In genomic region chr9:19101203-19101602, GRCh38 we compare ENCODE assay signal across 10 cellular contexts. TPM values are rescaled to one million over a fixed set of nuclear protein-coding genes. Genes with fewer than 3 reads are reported as not detected.
DNase-seq lines count a peak whose midpoint lies in the region; ATAC-seq and TF ChIP-seq lines count a peak whose summit lies in the region.
"Had no signal": no experiment of that assay in that cellular context is flagged by ENCODE, and none has a peak within 500 bp of the region (broad histone marks: within the 10 kb centered on the region; RNA-seq: fewer than 3 reads in every experiment).

No MANE protein-coding gene starts in this region.

- peaks cover 12% of the 10 kb centered on the region for H3K4me1 Mint-ChIP-seq in MCF 10A (ENCODE audit: insufficient read depth, unreplicated experiment)
- H3K4me1 Mint-ChIP-seq in T-helper 17 cell: peaks cover 30% of the 10 kb centered on the region

- H3K27ac Mint-ChIP-seq in MCF 10A (ENCODE audit: low read depth, unreplicated experiment) (no peak overlapping the region), T-helper 17 cell (no peak overlapping the region)

- H3K4me1 ChIP-seq in breast epithelium (peaks cover 0 to 4% of the 10 kb centered on the region in 2 donors), thoracic aorta (ENCODE audit: control insufficient read depth in 1 of 2, low read depth in 2 of 2) (peaks cover 12% of the 10 kb centered on the region in 2 donors)

- intact Hi-C loops in MCF 10A (cut with micrococcal nuclease): no loop called here
- intact Hi-C loops in breast epithelium (cut with DNase I; ENCODE audit: low total_unique reads): no loop called here

- H3K27me3 ChIP-seq in breast epithelium (no peaks in the 10 kb centered on the region), thoracic aorta (replicated peaks; ENCODE audit: insufficient read depth) (no peaks in the 10 kb centered on the region)
- H3K27me3 ChIP-seq: left lung had no signal

- H3K36me3 ChIP-seq in breast epithelium (no peaks in the 10 kb centered on the region), thoracic aorta (no peaks in the 10 kb centered on the region)

- peak overlapping the region in 1 of 3 donors; percentile 84 for H3K4me3 ChIP-seq in breast epithelium
- peak overlapping the region; percentile 11 to 73 for H3K4me3 ChIP-seq in foreskin fibroblast (ENCODE audit: low read depth in 1 of 2, low read length in 2 of 2)
- peak overlapping the region; percentile 86 for H3K4me3 ChIP-seq in thoracic aorta

- no peak for ATAC-seq in T-helper 17 cell
- ATAC-seq in thoracic aorta (ENCODE audit: insufficient number of reproducible peaks, low FRiP score, low read depth): no peak
- ATAC-seq: left lung had no signal

- no peaks in the 10 kb centered on the region for H3K9me3 Mint-ChIP-seq in MCF 10A (ENCODE audit: unreplicated experiment)

- H3K36me3 Mint-ChIP-seq in MCF 10A (ENCODE audit: insufficient read depth, unreplicated experiment) (peaks cover 8% of the 10 kb centered on the region), T-helper 17 cell (ENCODE audit: low read depth) (peaks cover 2% of the 10 kb centered on the region)

- POLR2A ChIA-PET in MCF 10A (lab: Yijun Ruan, JAX): interaction anchor here (1.0 to 3.0 kb wide), 9 partner anchors 15 to 279 kb away, joined by 3 to 12 read pairs (median 9); partner anchors contain the start of genes DENND4C, RPS6 and RRAGA

- H3K27me3 Mint-ChIP-seq in MCF 10A (ENCODE audit: insufficient read depth, unreplicated experiment) (no peaks in the 10 kb centered on the region), T-helper 17 cell (no peaks in the 10 kb centered on the region)

- no peak for TF ChIP-seq POLR2A in breast epithelium (IDR thresholded peaks at IDR 0.05)

- DNase-seq in MCF 10A (ENCODE audit: unreplicated experiment): peak; percentile 31
- DNase-seq in breast epithelium (ENCODE audit: low spot score in 2 of 2): no peak
- no peak for DNase-seq in T-helper 17 cell
- no peak for DNase-seq in foreskin fibroblast
- no peak for DNase-seq in thoracic aorta (ENCODE audit: low spot score)
- DNase-seq in cortex of kidney (lab: John Stamatoyannopoulos, UW): no peak
- DNase-seq in 8988T: no peak
- no peak for DNase-seq in stimulated activated CD4-positive, alpha-beta T cell treated with anti-CD3 and anti-CD28 coated beads, Interleukin-4, amount 100 ng/mL, for 24 hours
- DNase-seq: left lung, NCI-H2081 treated with DMSO at 0.1 percent for 48 hours had no signal

- TF ChIP-seq CTCF in MCF 10A (IDR thresholded peaks at IDR 0.05; ENCODE audit: unreplicated experiment) (no peak), breast epithelium (IDR thresholded peaks at IDR 0.05) (no peak), foreskin fibroblast (IDR thresholded peaks at IDR 0.05; ENCODE audit: low read depth, low read length) (no peak), thoracic aorta (IDR thresholded peaks at IDR 0.05) (no peak)

- no TSS peak for BruUV-seq in MCF 10A (replicated peaks; lab: Mats Ljungman, UMichigan)

- H3K27ac ChIP-seq in breast epithelium (no peak overlapping the region), thoracic aorta (no peak overlapping the region)
- H3K27ac ChIP-seq: left lung had no signal

- CTCF ChIA-PET in MCF 10A (lab: Yijun Ruan, JAX): interaction anchor here (0.8 to 1.5 kb wide), 7 partner anchors 12 to 388 kb away, joined by 3 to 7 read pairs (median 5); no protein-coding TSS in a partner anchor

- H3K9me3 ChIP-seq in breast epithelium (no peaks in the 10 kb centered on the region), T-helper 17 cell (ENCODE audit: control insufficient read depth, low read length, poor library complexity, severe bottlenecking) (no peaks in the 10 kb centered on the region), thoracic aorta (no peaks in the 10 kb centered on the region)
- H3K9me3 ChIP-seq: left lung had no signal

- H3K4me3 Mint-ChIP-seq in MCF 10A (ENCODE audit: unreplicated experiment) (peak overlapping the region; percentile 88), T-helper 17 cell (peak overlapping the region; percentile 86)

RNA-seq across cellular contexts. Expression of gene HAUS6, which starts 1.5 kb away (rescaled TPM):
- 15.8 and 16.2 TPM in 2 replicates for total RNA-seq in MCF 10A (2022)
- total RNA-seq in breast epithelium: 10 to 100 TPM in 2 of 3 donors, 1 to 10 TPM in 1; 8.5 to 14.0 (median 10.5) TPM
- total RNA-seq in T-helper 17 cell: 10 to 100 TPM; 12.3 to 13.6 TPM
- 1 to 10 TPM; 5.4 to 7.0 TPM for total RNA-seq in thoracic aorta

RNA-seq across cellular contexts. Expression of gene PLIN2, which starts 26.1 kb away (rescaled TPM):
- total RNA-seq in MCF 10A (2022) (not detected in 2 replicates), breast epithelium (1,000 to 10,000 TPM in 2 of 3 donors, 100 to 1,000 TPM in 1; 258 to 1,598 (median 1,157) TPM), T-helper 17 cell (10 to 100 TPM; 65.7 to 66.2 TPM), thoracic aorta (100 to 1,000 TPM in 1 of 2 donors, 10 to 100 TPM in 1; 28.3 to 182 TPM)

RNA-seq across cellular contexts. Expression of gene RRAGA, which starts 52.0 kb away (rescaled TPM):
- total RNA-seq in MCF 10A (2022) (44.0 and 50.3 TPM in 2 replicates), breast epithelium (10 to 100 TPM; 39.1 to 48.6 (median 43.6) TPM), T-helper 17 cell (10 to 100 TPM; 35.2 to 37.0 TPM), thoracic aorta (10 to 100 TPM; 46.3 to 47.1 TPM)

Comparison
In these comparisons a context has a peak if more than half of its experiments do, and no peak if none do; other contexts are left out.
1. RNA of gene PLIN2, which starts 26.1 kb away (total RNA-seq): 258 to 1,598 TPM in breast epithelium, 28.3 to 182 TPM in thoracic aorta and 65.7 to 66.2 TPM in T-helper 17 cell; not detected in MCF 10A; every median in the first group is over 10 times any median in the second.